12 cellular contexts compared by ENCODE assay signal in genomic region chr1:93750946-93751345, GRCh38.
DNase-seq lines count a peak whose midpoint lies in the region; ATAC-seq, FAIRE-seq and TF ChIP-seq lines count a peak whose summit lies in the region.
"Had no signal": no experiment of that assay in that cellular context is flagged by ENCODE, and none has a peak within 500 bp of the region (broad histone marks: within the 10 kb centered on the region; RNA-seq: fewer than 3 reads in every experiment).

No MANE protein-coding gene starts in this region.

- H3K9me2 ChIP-seq in DOHH2 (replicated peaks; ENCODE audit: control insufficient read depth, low read length): no peaks in the 10 kb centered on the region
- H3K9me2 ChIP-seq in PC-3 (replicated peaks; ENCODE audit: low read length): no peaks in the 10 kb centered on the region

- H2AFZ ChIP-seq in PC-3 (ENCODE audit: low read length): no peak overlapping the region

- peaks cover 7% of the 10 kb centered on the region; the same call in 1 of the 2 replicates for H3K9me3 ChIP-seq in DOHH2 (ENCODE audit: control insufficient read depth, insufficient read depth, low read length)
- H3K9me3 ChIP-seq in PC-3 (ENCODE audit: low read length): no peaks in the 10 kb centered on the region
- H3K9me3 ChIP-seq in mucosa of descending colon: no peaks in the 10 kb centered on the region

- no peaks in the 10 kb centered on the region for H3K27me3 ChIP-seq in DOHH2 (ENCODE audit: control insufficient read depth, low read length)
- H3K27me3 ChIP-seq in PC-3 (ENCODE audit: low read length): no peaks in the 10 kb centered on the region

- FAIRE-seq in RCC 7860 (lab: Jason Lieb, UNC): no peak
- FAIRE-seq: endometrium had no signal

- H3K79me2 ChIP-seq in DOHH2 (ENCODE audit: control insufficient read depth, low read length): no peaks in the 10 kb centered on the region
- peaks cover 37% of the 10 kb centered on the region for H3K79me2 ChIP-seq in PC-3 (ENCODE audit: low read length)

- H4K20me1 ChIP-seq in DOHH2 (ENCODE audit: control insufficient read depth, insufficient read depth, low read depth, low read length) (no peaks in the 10 kb centered on the region), PC-3 (ENCODE audit: low read length) (no peaks in the 10 kb centered on the region)

- H3K36me3 ChIP-seq in DOHH2 (ENCODE audit: control insufficient read depth, low read length) (no peaks in the 10 kb centered on the region), PC-3 (ENCODE audit: low read depth, low read length) (peaks cover 11% of the 10 kb centered on the region; the same call in 1 of the 2 replicates), mucosa of descending colon (ENCODE audit: low read depth) (no peaks in the 10 kb centered on the region)

- H3K4me3 ChIP-seq in DOHH2 (ENCODE audit: low read length): peak overlapping the region; percentile 67
- no peak overlapping the region for H3K4me3 ChIP-seq in PC-3 (ENCODE audit: low read length)
- H3K4me3 ChIP-seq in mucosa of descending colon: no peak overlapping the region
- H3K4me3 ChIP-seq: skin epidermis had no signal

- peaks cover 43% of the 10 kb centered on the region for H3K4me1 ChIP-seq in DOHH2 (ENCODE audit: control insufficient read depth, low read length)
- H3K4me1 ChIP-seq in PC-3 (ENCODE audit: insufficient read depth, low read length): peaks cover 44% of the 10 kb centered on the region
- H3K4me1 ChIP-seq in mucosa of descending colon (ENCODE audit: low read depth): no peaks in the 10 kb centered on the region

- H3F3A ChIP-seq in DOHH2 (ENCODE audit: control insufficient read depth, insufficient read depth): peaks cover 21% of the 10 kb centered on the region
- peaks cover 17% of the 10 kb centered on the region for H3F3A ChIP-seq in PC-3 (ENCODE audit: low read length, unreplicated experiment)

- DNase-seq in PC-3 (no peak), mucosa of descending colon (no peak), RCC 7860 (ENCODE audit: low spot score) (no peak), LoVo (ENCODE audit: low spot score) (no peak)
- no peak for DNase-seq in activated naive CD4-positive, alpha-beta T cell treated with Interleukin-2 at 50 U/mL for 16 hours
- DNase-seq: activated CD4-positive, alpha-beta memory T cell treated with anti-CD3 and anti-CD28 coated beads, Interleukin-2, amount 10 ng/mL, durations not matched to agents 7 days and 5 days; NCI-H345 had no signal

- POLR2A ChIA-PET in PC-3 (lab: Charles Lee; ENCODE audit: unreplicated experiment): no interaction called here

- H3K27ac ChIP-seq in DOHH2 (ENCODE audit: low read depth, low read length) (peak overlapping the region; percentile 92), PC-3 (ENCODE audit: low read length) (peak overlapping the region; percentile 63)

- H3K4me2 ChIP-seq in DOHH2 (ENCODE audit: low read length): peak overlapping the region; percentile 73
- H3K4me2 ChIP-seq in PC-3 (ENCODE audit: low read length): no peak overlapping the region

- CTCF ChIA-PET in PC-3 (lab: Charles Lee): no interaction called here

- intact Hi-C loops in PC-3 (cut with micrococcal nuclease) (loop anchor here (2.0 kb wide), 1 partner anchor 58 kb away; no protein-coding TSS in a partner anchor), mucosa of descending colon (cut with DNase I, micrococcal nuclease) (no loop called here)

- ATAC-seq in GM21786 (IDR thresholded peaks at IDR 0.05; ENCODE audit: unreplicated experiment) (peak; percentile 50), PC-3 (no peak), mucosa of descending colon (peak; percentile 25), HG03469 (IDR thresholded peaks at IDR 0.05; ENCODE audit: unreplicated experiment) (no peak)

- TF ChIP-seq CTCF in DOHH2 (IDR thresholded peaks at IDR 0.05; ENCODE audit: low read depth, low read length, poor library complexity, severe bottlenecking) (no peak), PC-3 (conservative IDR thresholded peaks at IDR 0.05; ENCODE audit: low read depth, low read length) (no peak), mucosa of descending colon (IDR thresholded peaks at IDR 0.05) (no peak)

- peak overlapping the region; percentile 25; the same call in 1 of the 2 replicates for H3K9ac ChIP-seq in PC-3 (ENCODE audit: low read length)

- BruUV-seq in PC-3 (replicated peaks; lab: Mats Ljungman, UMichigan): no TSS peak

Comparison
In these comparisons a context has a peak if more than half of its experiments do, and no peak if none do; other contexts are left out.
1. ATAC-seq: peak in GM21786 (single experiment) and mucosa of descending colon (single experiment); none in PC-3 (single experiment) and HG03469 (single experiment).